8 cellular contexts compared by ENCODE assay signal in the genomic region with DNA sequence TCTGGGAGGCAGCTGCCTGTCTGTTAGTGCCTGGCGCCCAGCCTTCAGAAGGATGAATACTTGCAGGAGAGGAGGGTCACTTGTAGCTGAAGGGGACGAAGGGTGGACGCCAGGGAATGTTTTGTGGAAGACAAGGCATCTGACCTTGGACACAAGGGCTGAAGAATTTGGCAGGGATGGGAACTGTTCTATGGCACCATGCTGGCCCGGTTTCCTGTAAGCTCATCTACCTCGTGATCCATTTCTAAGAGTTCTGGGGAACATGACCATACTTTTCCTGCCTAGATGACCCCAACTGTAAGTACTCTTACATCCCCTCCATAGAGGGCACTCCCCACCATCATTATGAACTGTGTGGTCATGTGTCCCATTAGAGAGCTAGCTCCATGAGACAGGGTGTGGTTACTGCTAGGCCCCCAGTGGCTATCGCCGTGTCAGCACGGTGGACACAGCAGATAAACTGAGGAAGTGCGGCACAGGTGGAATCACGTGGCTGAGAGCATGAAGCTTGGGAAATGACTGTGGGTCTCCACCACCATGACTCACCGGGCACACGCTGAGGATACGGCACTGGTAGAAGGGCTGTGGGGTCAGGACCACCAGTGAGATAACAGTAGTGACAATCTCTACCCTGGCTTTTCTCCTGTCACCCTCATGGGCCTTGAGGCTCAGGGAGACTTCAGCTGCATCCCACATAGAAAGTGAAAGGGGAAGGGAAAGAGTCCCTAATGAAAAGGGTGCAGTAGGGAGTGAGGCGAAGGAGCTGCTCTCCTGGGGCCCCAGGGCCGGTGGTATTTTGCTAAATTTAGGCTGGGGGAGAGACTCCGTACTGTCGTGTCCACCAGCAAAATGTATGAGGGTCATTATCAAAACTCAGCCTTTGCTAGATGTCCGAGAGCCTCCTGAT.
DNase-seq lines count a peak whose midpoint lies in the region; ATAC-seq lines count a peak whose summit lies in the region.

No MANE protein-coding gene starts in this region.

- H3K9me3 Mint-ChIP-seq in activated CD4-positive, alpha-beta T cell treated with anti-CD3 and anti-CD28 coated beads for 36 hours (ENCODE audit: low read depth): peaks cover 1% of the 10 kb centered on the region
- peaks cover 8% of the 10 kb centered on the region for H3K9me3 Mint-ChIP-seq in dendritic cell treated with granulocyte-macrophage colony-stimulating factor and Interleukin-4, amounts not matched to agents 40 ng/mL and 50 ng/mL, for 4 days
- H3K9me3 Mint-ChIP-seq in T-cell: peaks cover 0 to 7% (median 4%) of the 10 kb centered on the region in 3 donors

- peaks cover 18% of the 10 kb centered on the region for H3K4me1 Mint-ChIP-seq in activated CD4-positive, alpha-beta T cell treated with anti-CD3 and anti-CD28 coated beads for 36 hours
- H3K4me1 Mint-ChIP-seq in dendritic cell treated with granulocyte-macrophage colony-stimulating factor and Interleukin-4, amounts not matched to agents 40 ng/mL and 50 ng/mL, for 4 days (ENCODE audit: low read depth): peaks cover 57% of the 10 kb centered on the region
- peaks cover 24 to 31% (median 30%) of the 10 kb centered on the region in 3 donors for H3K4me1 Mint-ChIP-seq in T-cell

- DNase-seq in activated CD4-positive, alpha-beta T cell treated with anti-CD3 and anti-CD28 coated beads for 36 hours: peak; percentile 14
- DNase-seq in activated CD4-positive, alpha-beta T cell treated with anti-CD3 and anti-CD28 coated beads, Interleukin-2, amount 50 U/mL, for 48 hours: no peak
- DNase-seq in NCI-H69 (lab: John Stamatoyannopoulos, UW) (no peak), T-cell (no peak)

- WGBS in thymus: 67% methylated on average over 18 of the region's 18 CpGs

- no peaks in the 10 kb centered on the region for H3K27me3 ChIP-seq in thymus (ENCODE audit: control insufficient read depth, insufficient read depth)

- H3K27ac Mint-ChIP-seq in activated CD4-positive, alpha-beta T cell treated with anti-CD3 and anti-CD28 coated beads for 36 hours: peak overlapping the region; percentile 21
- H3K27ac Mint-ChIP-seq in dendritic cell treated with granulocyte-macrophage colony-stimulating factor and Interleukin-4, amounts not matched to agents 40 ng/mL and 50 ng/mL, for 4 days: peak overlapping the region; percentile 84
- no peak overlapping the region for H3K27ac Mint-ChIP-seq in T-cell

- H3K27me3 Mint-ChIP-seq in activated CD4-positive, alpha-beta T cell treated with anti-CD3 and anti-CD28 coated beads for 36 hours: no peaks in the 10 kb centered on the region
- H3K27me3 Mint-ChIP-seq in dendritic cell treated with granulocyte-macrophage colony-stimulating factor and Interleukin-4, amounts not matched to agents 40 ng/mL and 50 ng/mL, for 4 days: no peaks in the 10 kb centered on the region
- no peaks in the 10 kb centered on the region for H3K27me3 Mint-ChIP-seq in T-cell

- peaks cover 32% of the 10 kb centered on the region for H3K36me3 ChIP-seq in thymus (ENCODE audit: control insufficient read depth, insufficient read depth)

- POLR2A ChIA-PET in activated CD4-positive, alpha-beta T cell treated with anti-CD3 and anti-CD28 coated beads for 36 hours (lab: Charles Lee): no interaction called here
- POLR2A ChIA-PET in T-cell (lab: Charles Lee): no interaction called here

- no peak overlapping the region for H3K4me3 Mint-ChIP-seq in activated CD4-positive, alpha-beta T cell treated with anti-CD3 and anti-CD28 coated beads for 36 hours
- peak overlapping the region; percentile 63 for H3K4me3 Mint-ChIP-seq in dendritic cell treated with granulocyte-macrophage colony-stimulating factor and Interleukin-4, amounts not matched to agents 40 ng/mL and 50 ng/mL, for 4 days
- H3K4me3 Mint-ChIP-seq in T-cell: no peak overlapping the region

- peaks cover 47% of the 10 kb centered on the region for H3K36me3 Mint-ChIP-seq in activated CD4-positive, alpha-beta T cell treated with anti-CD3 and anti-CD28 coated beads for 36 hours (ENCODE audit: low read depth)
- H3K36me3 Mint-ChIP-seq in dendritic cell treated with granulocyte-macrophage colony-stimulating factor and Interleukin-4, amounts not matched to agents 40 ng/mL and 50 ng/mL, for 4 days (ENCODE audit: low read depth): peaks cover 74% of the 10 kb centered on the region
- peaks cover 65% of the 10 kb centered on the region for H3K36me3 Mint-ChIP-seq in T-cell

- peak; percentile 36 for ATAC-seq in activated CD4-positive, alpha-beta T cell treated with anti-CD3 and anti-CD28 coated beads for 36 hours
- ATAC-seq in HG03064 (IDR thresholded peaks at IDR 0.05; ENCODE audit: low read depth, unreplicated experiment): peak; percentile 31
- ATAC-seq in T-cell (replicated peaks in 1 of 4): no peak
- no peak for ATAC-seq in esophagus mucosa

- CTCF ChIA-PET in activated CD4-positive, alpha-beta T cell treated with anti-CD3 and anti-CD28 coated beads for 36 hours (lab: Charles Lee): interaction anchor here (0.7 to 1.1 kb wide), 3 partner anchors 10 to 123 kb away, joined by 3 read pairs; no protein-coding TSS in a partner anchor
- CTCF ChIA-PET in T-cell (lab: Charles Lee): no interaction called here

- no peaks in the 10 kb centered on the region for H3K9me3 ChIP-seq in thymus (ENCODE audit: control insufficient read depth)

- intact Hi-C loops in activated CD4-positive, alpha-beta T cell treated with anti-CD3 and anti-CD28 coated beads for 36 hours (cut with DNase I, micrococcal nuclease): no loop called here
- intact Hi-C loops in dendritic cell treated with granulocyte-macrophage colony-stimulating factor and Interleukin-4, amounts not matched to agents 40 ng/mL and 50 ng/mL, for 4 days (cut with micrococcal nuclease): no loop called here

- H3K4me1 ChIP-seq in thymus (ENCODE audit: control insufficient read depth, insufficient read depth, low read length): no peaks in the 10 kb centered on the region

- no peak overlapping the region for H3K4me3 ChIP-seq in thymus (ENCODE audit: low read length)

- H3K27ac ChIP-seq in thymus (ENCODE audit: low read depth): peak overlapping the region; percentile 56

Comparison
In these comparisons a context has a peak if more than half of its experiments do, and no peak if none do; other contexts are left out.
1. ATAC-seq: peak in activated CD4-positive, alpha-beta T cell treated with anti-CD3 and anti-CD28 coated beads for 36 hours (single experiment) and HG03064 (single experiment); none in T-cell (0 of 4) and esophagus mucosa (single experiment).
2. H3K27ac Mint-ChIP-seq: peak in activated CD4-positive, alpha-beta T cell treated with anti-CD3 and anti-CD28 coated beads for 36 hours (single experiment) and dendritic cell treated with granulocyte-macrophage colony-stimulating factor and Interleukin-4, amounts not matched to agents 40 ng/mL and 50 ng/mL, for 4 days (single experiment); none in T-cell (0 of 2).